36 cellular contexts compared by ENCODE assay signal in the genomic region with DNA sequence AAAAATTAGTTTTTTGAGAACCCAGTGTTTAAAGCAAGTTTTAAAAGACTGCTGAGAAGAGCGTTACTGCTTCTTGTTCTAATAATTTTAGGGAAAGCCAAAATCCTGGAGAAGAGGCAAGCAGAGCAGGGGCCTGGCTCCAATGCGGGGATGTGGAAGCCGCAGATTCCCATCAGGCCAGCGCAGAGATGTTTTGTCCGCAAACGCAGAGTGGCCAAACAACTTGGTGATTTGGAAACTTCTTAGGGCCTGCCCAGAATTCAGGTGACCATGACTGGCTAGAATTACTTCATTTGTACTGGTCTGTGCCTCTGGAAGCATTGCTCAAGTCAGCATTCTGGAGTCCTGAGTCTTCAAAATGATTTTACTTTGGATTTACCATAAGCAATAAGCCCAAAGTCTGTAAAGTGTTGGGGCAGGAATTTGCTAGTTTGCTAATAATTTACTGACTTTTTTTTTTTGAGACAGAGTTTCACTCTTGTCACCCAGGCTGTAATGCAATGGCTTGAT.
DNase-seq lines count a peak whose midpoint lies in the region; ATAC-seq, FAIRE-seq and TF ChIP-seq lines count a peak whose summit lies in the region.
"Had no signal": no experiment of that assay in that cellular context is flagged by ENCODE, and none has a peak within 500 bp of the region (broad histone marks: within the 10 kb centered on the region; RNA-seq: fewer than 3 reads in every experiment).

No MANE protein-coding gene starts in this region.

- H3K9me3 Mint-ChIP-seq in HFFc6: no peaks in the 10 kb centered on the region; the same call in 1 of the 2 replicates
- no peaks in the 10 kb centered on the region for H3K9me3 Mint-ChIP-seq in endodermal cell
- no peaks in the 10 kb centered on the region for H3K9me3 Mint-ChIP-seq in activated CD4-positive, alpha-beta T cell treated with anti-CD3 and anti-CD28 coated beads for 36 hours (ENCODE audit: low read depth)
- H3K9me3 Mint-ChIP-seq: activated CD8-positive, alpha-beta T cell treated with anti-CD3 and anti-CD28 coated beads for 36 hours; activated naive CD4-positive, alpha-beta T cell treated with anti-CD3 and anti-CD28 coated beads, Interleukin-2, amount 50 U/mL, for 24 hours; activated T-helper 17 cell treated with anti-CD3 and anti-CD28 coated beads, Interleukin-2, amount 50 U/mL, for 72 hours; CD8-positive, alpha-beta T cell; dendritic cell treated with granulocyte-macrophage colony-stimulating factor and Interleukin-4, amounts not matched to agents 40 ng/mL and 50 ng/mL, for 4 days; stimulated activated naive B cell treated with anti-CD40 and anti-IgM and Interleukin-4, amounts not matched to agents 10 μg/mL and 1 μg/mL and 100 μg/mL, for 72 hours had no signal

- H3K4ac ChIP-seq in mesenchymal stem cell (ENCODE audit: low read depth in 1 of 2, low read length in 2 of 2): no peak overlapping the region

- no peak overlapping the region for H2AFZ ChIP-seq in mesenchymal stem cell (ENCODE audit: low read depth, low read length)

- H3K79me1 ChIP-seq in mesenchymal stem cell (replicated peaks; ENCODE audit: low read length, poor library complexity, severe bottlenecking): peaks cover 4% of the 10 kb centered on the region

- FAIRE-seq in A549 (lab: Jason Lieb, UNC): no peak
- FAIRE-seq: endometrium, GM12892 had no signal

- no peak overlapping the region for H3K23ac ChIP-seq in mesenchymal stem cell (ENCODE audit: low read length in 2 of 2)

- no peak overlapping the region for H2BK15ac ChIP-seq in mesenchymal stem cell (ENCODE audit: low read depth, poor library complexity, severe bottlenecking)

- no peak for DNase-seq in A549 (ENCODE audit: low read depth in 1 of 2, low spot score in 1 of 2)
- no peak for DNase-seq in HFFc6
- no peak for DNase-seq in endodermal cell
- DNase-seq in mesenchymal stem cell: no peak
- DNase-seq in activated CD4-positive, alpha-beta T cell treated with anti-CD3 and anti-CD28 coated beads for 36 hours: no peak
- no peak for DNase-seq in aorta
- DNase-seq: 8988T; activated CD8-positive, alpha-beta T cell treated with anti-CD3 and anti-CD28 coated beads for 36 hours; anterior cingulate cortex; CD8-positive, alpha-beta T cell; DMS 273 treated with DMSO at 0.1 percent for 48 hours; EL; H7; KBM-7; MG63; NCI-H1105 treated with DMSO at 0.1 percent for 48 hours; NCI-H1930; NCI-H526 treated with DMSO at 0.1 percent for 48 hours; RPMI8226; sigmoid colon; stimulated activated CD4-positive, alpha-beta T cell treated with anti-CD3 and anti-CD28 coated beads, Interleukin-15, amount 100 ng/mL, for 24 hours; stimulated activated naive B cell treated with anti-CD40 and anti-IgM and Interleukin-4, amounts not matched to agents 10 μg/mL and 1 μg/mL and 100 μg/mL, for 72 hours; T-helper 17 cell; uterus had no signal

- H2AK5ac ChIP-seq in mesenchymal stem cell (ENCODE audit: low read length, severe bottlenecking): peak overlapping the region; percentile 11

- no peak overlapping the region for H2BK12ac ChIP-seq in mesenchymal stem cell (ENCODE audit: low read length in 2 of 2)

- TF ChIP-seq POLR2A in A549 (IDR thresholded peaks at IDR 0.05; ENCODE audit: low read length): no peak

- no peak overlapping the region for H3K14ac ChIP-seq in mesenchymal stem cell (ENCODE audit: low read length in 2 of 2)

- intact Hi-C loops in activated CD4-positive, alpha-beta T cell treated with anti-CD3 and anti-CD28 coated beads for 36 hours (cut with DNase I, micrococcal nuclease): no loop called here
- intact Hi-C loops in aorta (cut with DNase I): no loop called here

- no peak overlapping the region for H3K9ac ChIP-seq in endodermal cell (ENCODE audit: extremely low read depth, low read length, poor library complexity, severe bottlenecking)
- H3K9ac ChIP-seq in mesenchymal stem cell (ENCODE audit: low read length): peak overlapping the region; percentile 64

- H4K8ac ChIP-seq in mesenchymal stem cell (ENCODE audit: low read length): no peak overlapping the region

- TF ChIP-seq CTCF in A549 (IDR thresholded peaks at IDR 0.05) (no peak), HFFc6 (IDR thresholded peaks at IDR 0.05) (no peak), endodermal cell (conservative IDR thresholded peaks at IDR 0.05) (no peak)

- no peak overlapping the region for H2BK120ac ChIP-seq in mesenchymal stem cell (ENCODE audit: low read depth, low read length)

- peaks cover 10% of the 10 kb centered on the region for H3K36me3 Mint-ChIP-seq in HFFc6 (ENCODE audit: low read depth)
- H3K36me3 Mint-ChIP-seq in endodermal cell (ENCODE audit: low read depth): no peaks in the 10 kb centered on the region
- no peaks in the 10 kb centered on the region for H3K36me3 Mint-ChIP-seq in activated CD4-positive, alpha-beta T cell treated with anti-CD3 and anti-CD28 coated beads for 36 hours (ENCODE audit: low read depth)
- H3K36me3 Mint-ChIP-seq: activated naive CD4-positive, alpha-beta T cell treated with anti-CD3 and anti-CD28 coated beads, Interleukin-2, amount 50 U/mL, for 24 hours; CD8-positive, alpha-beta T cell; stimulated activated naive B cell treated with anti-CD40 and anti-IgM and Interleukin-4, amounts not matched to agents 10 μg/mL and 1 μg/mL and 100 μg/mL, for 72 hours had no signal

- H3K27ac Mint-ChIP-seq in HFFc6: peak overlapping the region; percentile 90; the same call in 1 of the 2 replicates
- peak overlapping the region; percentile 77 for H3K27ac Mint-ChIP-seq in endodermal cell
- no peak overlapping the region for H3K27ac Mint-ChIP-seq in activated CD4-positive, alpha-beta T cell treated with anti-CD3 and anti-CD28 coated beads for 36 hours
- H3K27ac Mint-ChIP-seq: activated CD8-positive, alpha-beta T cell treated with anti-CD3 and anti-CD28 coated beads for 36 hours; activated naive CD4-positive, alpha-beta T cell treated with anti-CD3 and anti-CD28 coated beads, Interleukin-2, amount 50 U/mL, for 24 hours; activated T-helper 17 cell treated with anti-CD3 and anti-CD28 coated beads, Interleukin-2, amount 50 U/mL, for 72 hours; B cell; CD8-positive, alpha-beta T cell; dendritic cell treated with granulocyte-macrophage colony-stimulating factor and Interleukin-4, amounts not matched to agents 40 ng/mL and 50 ng/mL, for 4 days; stimulated activated naive B cell treated with anti-CD40 and anti-IgM and Interleukin-4, amounts not matched to agents 10 μg/mL and 1 μg/mL and 100 μg/mL, for 72 hours; T-helper 17 cell had no signal

- TF ChIP-seq RAD21 in A549 (conservative IDR thresholded peaks at IDR 0.05 in 1 of 2, IDR thresholded peaks at IDR 0.05 in 1 of 2): no peak

- H3K4me1 Mint-ChIP-seq in HFFc6 (ENCODE audit: low read depth): peaks cover 90% of the 10 kb centered on the region
- peaks cover 43% of the 10 kb centered on the region for H3K4me1 Mint-ChIP-seq in endodermal cell
- H3K4me1 Mint-ChIP-seq in activated CD4-positive, alpha-beta T cell treated with anti-CD3 and anti-CD28 coated beads for 36 hours: no peaks in the 10 kb centered on the region
- H3K4me1 Mint-ChIP-seq: activated naive CD4-positive, alpha-beta T cell treated with anti-CD3 and anti-CD28 coated beads, Interleukin-2, amount 50 U/mL, for 24 hours; activated T-helper 17 cell treated with anti-CD3 and anti-CD28 coated beads, Interleukin-2, amount 50 U/mL, for 72 hours; B cell had no signal

- CTCF ChIA-PET in A549 (lab: Yijun Ruan, JAX): no interaction called here
- CTCF ChIA-PET in activated CD4-positive, alpha-beta T cell treated with anti-CD3 and anti-CD28 coated beads for 36 hours (lab: Charles Lee): no interaction called here

- peak overlapping the region; percentile 5 for H2BK5ac ChIP-seq in mesenchymal stem cell (ENCODE audit: low read depth, low read length, poor library complexity, severe bottlenecking)

- H3K27me3 Mint-ChIP-seq in HFFc6 (ENCODE audit: insufficient read depth) (no peaks in the 10 kb centered on the region; the same call in none of the 2 replicates), endodermal cell (ENCODE audit: insufficient read depth) (no peaks in the 10 kb centered on the region)
- H3K27me3 Mint-ChIP-seq in activated CD4-positive, alpha-beta T cell treated with anti-CD3 and anti-CD28 coated beads for 36 hours: no peaks in the 10 kb centered on the region
- H3K27me3 Mint-ChIP-seq: activated CD8-positive, alpha-beta T cell treated with anti-CD3 and anti-CD28 coated beads for 36 hours; B cell; dendritic cell treated with granulocyte-macrophage colony-stimulating factor and Interleukin-4, amounts not matched to agents 40 ng/mL and 50 ng/mL, for 4 days had no signal

- 96% methylated on average over 6 of the region's 6 CpGs for WGBS in A549 (ENCODE audit: missing lambda C conversion rate)
- 97 to 100% methylated on average over 6 of the region's 6 CpGs for WGBS in endodermal cell (ENCODE audit: insufficient coverage in 1 of 2, insufficient read length in 1 of 2), 2 experiments
- WGBS in mesenchymal stem cell: 98% methylated on average over 6 of the region's 6 CpGs
- 97 to 98% methylated on average over 6 of the region's 6 CpGs for WGBS in aorta, 2 donors

- H3K4me3 Mint-ChIP-seq in HFFc6 (no peak overlapping the region), endodermal cell (no peak overlapping the region)
- H3K4me3 Mint-ChIP-seq in activated CD4-positive, alpha-beta T cell treated with anti-CD3 and anti-CD28 coated beads for 36 hours: no peak overlapping the region
- H3K4me3 Mint-ChIP-seq: activated CD8-positive, alpha-beta T cell treated with anti-CD3 and anti-CD28 coated beads for 36 hours; activated naive CD4-positive, alpha-beta T cell treated with anti-CD3 and anti-CD28 coated beads, Interleukin-2, amount 50 U/mL, for 24 hours; activated T-helper 17 cell treated with anti-CD3 and anti-CD28 coated beads, Interleukin-2, amount 50 U/mL, for 72 hours; B cell; CD8-positive, alpha-beta T cell; dendritic cell treated with granulocyte-macrophage colony-stimulating factor and Interleukin-4, amounts not matched to agents 40 ng/mL and 50 ng/mL, for 4 days; stimulated activated naive B cell treated with anti-CD40 and anti-IgM and Interleukin-4, amounts not matched to agents 10 μg/mL and 1 μg/mL and 100 μg/mL, for 72 hours; T-helper 17 cell had no signal

- H4K91ac ChIP-seq in mesenchymal stem cell (ENCODE audit: low read length): no peak overlapping the region

- H3K4me3 ChIP-seq in A549: no peak overlapping the region
- H3K4me3 ChIP-seq in endodermal cell (ENCODE audit: low read length): no peak overlapping the region
- H3K4me3 ChIP-seq in mesenchymal stem cell (ENCODE audit: insufficient read depth in 1 of 2, low read depth in 1 of 2, low read length in 2 of 2): no peak overlapping the region
- no peak overlapping the region for H3K4me3 ChIP-seq in aorta (ENCODE audit: low read length in 2 of 2)
- H3K4me3 ChIP-seq: lung, MG63, prostate gland, sigmoid colon, uterus had no signal

- POLR2A ChIA-PET in A549 (lab: Yijun Ruan, JAX): no interaction called here
- POLR2A ChIA-PET in activated CD4-positive, alpha-beta T cell treated with anti-CD3 and anti-CD28 coated beads for 36 hours (lab: Charles Lee): no interaction called here

- H3K4me1 ChIP-seq in A549: peaks cover 95% of the 10 kb centered on the region
- peaks cover 9% of the 10 kb centered on the region for H3K4me1 ChIP-seq in endodermal cell (ENCODE audit: control insufficient read depth, insufficient read depth, low read length)
- H3K4me1 ChIP-seq in mesenchymal stem cell (ENCODE audit: control insufficient read depth, insufficient read depth, low read depth, low read length): peaks cover 23% of the 10 kb centered on the region
- peaks cover 0 to 2% of the 10 kb centered on the region in 2 donors for H3K4me1 ChIP-seq in aorta (ENCODE audit: control insufficient read depth in 1 of 2, insufficient read depth in 2 of 2, low read length in 2 of 2)
- H3K4me1 ChIP-seq: prostate gland had no signal

- TF ChIP-seq EP300 in A549 (IDR thresholded peaks at IDR 0.05): no peak

- no peaks in the 10 kb centered on the region for H3K27me3 ChIP-seq in endodermal cell (ENCODE audit: control insufficient read depth, insufficient read depth, low read length, poor library complexity, severe bottlenecking)
- H3K27me3 ChIP-seq in mesenchymal stem cell (ENCODE audit: control insufficient read depth in 1 of 2, insufficient read depth in 1 of 2, low read length in 2 of 2): no peaks in the 10 kb centered on the region
- H3K27me3 ChIP-seq in aorta (ENCODE audit: control insufficient read depth in 1 of 2, insufficient read depth in 2 of 2, low read length in 1 of 2): no peaks in the 10 kb centered on the region
- H3K27me3 ChIP-seq: MG63, sigmoid colon, uterus had no signal

- H3K18ac ChIP-seq in mesenchymal stem cell (ENCODE audit: low read depth in 1 of 2, low read length in 2 of 2): no peak overlapping the region

- no peaks in the 10 kb centered on the region for H3K36me3 ChIP-seq in endodermal cell (ENCODE audit: control insufficient read depth, insufficient read depth, low read length)
- H3K36me3 ChIP-seq in mesenchymal stem cell (ENCODE audit: control insufficient read depth in 1 of 2, insufficient read depth in 2 of 2, low read depth in 1 of 2, low read length in 2 of 2): no peaks in the 10 kb centered on the region
- H3K36me3 ChIP-seq in aorta (ENCODE audit: control insufficient read depth in 1 of 2, insufficient read depth in 2 of 2, low read length in 1 of 2): no peaks in the 10 kb centered on the region
- H3K36me3 ChIP-seq: MG63, prostate gland, sigmoid colon, uterus had no signal

- H3K27ac ChIP-seq in A549: peak overlapping the region; percentile 94 to 98
- no peak overlapping the region for H3K27ac ChIP-seq in endodermal cell (ENCODE audit: low read depth, low read length)
- peak overlapping the region; percentile 35 for H3K27ac ChIP-seq in mesenchymal stem cell (ENCODE audit: low read length, poor library complexity, severe bottlenecking)
- no peak overlapping the region for H3K27ac ChIP-seq in aorta (ENCODE audit: low read depth in 1 of 2, low read length in 2 of 2)
- H3K27ac ChIP-seq: prostate gland, sigmoid colon, uterus had no signal

- no peak for ATAC-seq in A549
- ATAC-seq in HG02870 (IDR thresholded peaks at IDR 0.05; ENCODE audit: unreplicated experiment): no peak
- no peak for ATAC-seq in GM19351 (IDR thresholded peaks at IDR 0.05; ENCODE audit: unreplicated experiment)
- no peak for ATAC-seq in activated CD4-positive, alpha-beta T cell treated with anti-CD3 and anti-CD28 coated beads for 36 hours
- ATAC-seq in aorta (ENCODE audit: low FRiP score): no peak
- ATAC-seq: activated CD4-positive, CD25-positive, alpha-beta regulatory T cell treated with anti-CD3 and anti-CD28 coated beads, Interleukin-2, amount 50 U/mL, for 24 hours; activated CD8-positive, alpha-beta T cell treated with anti-CD3 and anti-CD28 coated beads for 36 hours; activated T-helper 17 cell treated with anti-CD3 and anti-CD28 coated beads, Interleukin-2, amount 50 U/mL, for 72 hours; CD8-positive, alpha-beta T cell; SK-N-SH treated with all-trans-retinoic acid at 6 μM for 48 hours; stimulated activated naive B cell treated with anti-CD40 and anti-IgM and Interleukin-4, amounts not matched to agents 10 μg/mL and 1 μg/mL and 100 μg/mL, for 72 hours; T-helper 17 cell had no signal

- H3K9me3 ChIP-seq in A549 (no peaks in the 10 kb centered on the region), endodermal cell (ENCODE audit: control insufficient read depth, low read length) (no peaks in the 10 kb centered on the region), mesenchymal stem cell (ENCODE audit: control insufficient read depth, low read length) (no peaks in the 10 kb centered on the region), aorta (ENCODE audit: control insufficient read depth, low read length) (no peaks in the 10 kb centered on the region)
- H3K9me3 ChIP-seq: MG63, prostate gland, sigmoid colon, uterus had no signal

- peak overlapping the region; percentile 61; the same call in 2 of the 3 replicates for H3K4me2 ChIP-seq in A549
- no peak overlapping the region for H3K4me2 ChIP-seq in mesenchymal stem cell (ENCODE audit: low read length, poor library complexity, severe bottlenecking)

Comparison
In these comparisons a context has a peak if more than half of its experiments do, and no peak if none do; other contexts are left out.
1. H3K27ac ChIP-seq: peak in A549 (2 of 2) and mesenchymal stem cell (single experiment); none in endodermal cell (single experiment) and aorta (0 of 2).